Comparison of ENCODE assay signal across 1 cellular context in the genomic region with DNA sequence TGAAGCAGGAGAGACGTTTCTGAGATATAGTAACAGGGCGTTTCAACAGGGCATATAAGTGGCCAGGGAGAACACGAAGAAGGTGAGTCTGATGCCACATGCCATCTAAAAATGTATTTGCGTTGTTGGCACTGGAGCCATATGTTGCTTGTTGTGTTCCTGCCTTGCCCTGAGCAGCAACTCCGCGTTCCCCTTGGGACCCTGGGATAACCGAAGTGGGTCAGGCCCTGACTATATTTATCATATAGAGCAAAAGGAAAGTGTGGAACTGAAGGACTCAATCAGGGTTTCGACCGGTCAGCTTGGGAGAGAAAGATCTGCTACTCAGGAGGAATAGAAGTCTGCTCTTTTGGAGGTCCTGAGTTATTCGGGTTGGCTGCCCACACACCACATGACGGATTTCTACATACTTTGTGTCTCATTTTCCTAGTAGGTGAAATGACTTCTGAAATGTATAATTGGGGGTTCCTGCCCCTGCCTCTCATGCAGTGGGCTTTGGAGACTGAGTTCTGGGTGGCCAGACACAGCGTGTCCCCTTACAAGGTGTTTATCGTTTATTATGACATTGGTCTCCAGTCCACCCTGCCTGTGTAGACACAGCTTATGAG.
TF ChIP-seq lines count a peak whose summit lies in the region.

No MANE protein-coding gene starts in this region.

TF ChIP-seq in A549, 52 proteins besides CTCF, POLR2A, EP300 and RAD21 (continued from another document):
- TF ChIP-seq, protein P1, sequence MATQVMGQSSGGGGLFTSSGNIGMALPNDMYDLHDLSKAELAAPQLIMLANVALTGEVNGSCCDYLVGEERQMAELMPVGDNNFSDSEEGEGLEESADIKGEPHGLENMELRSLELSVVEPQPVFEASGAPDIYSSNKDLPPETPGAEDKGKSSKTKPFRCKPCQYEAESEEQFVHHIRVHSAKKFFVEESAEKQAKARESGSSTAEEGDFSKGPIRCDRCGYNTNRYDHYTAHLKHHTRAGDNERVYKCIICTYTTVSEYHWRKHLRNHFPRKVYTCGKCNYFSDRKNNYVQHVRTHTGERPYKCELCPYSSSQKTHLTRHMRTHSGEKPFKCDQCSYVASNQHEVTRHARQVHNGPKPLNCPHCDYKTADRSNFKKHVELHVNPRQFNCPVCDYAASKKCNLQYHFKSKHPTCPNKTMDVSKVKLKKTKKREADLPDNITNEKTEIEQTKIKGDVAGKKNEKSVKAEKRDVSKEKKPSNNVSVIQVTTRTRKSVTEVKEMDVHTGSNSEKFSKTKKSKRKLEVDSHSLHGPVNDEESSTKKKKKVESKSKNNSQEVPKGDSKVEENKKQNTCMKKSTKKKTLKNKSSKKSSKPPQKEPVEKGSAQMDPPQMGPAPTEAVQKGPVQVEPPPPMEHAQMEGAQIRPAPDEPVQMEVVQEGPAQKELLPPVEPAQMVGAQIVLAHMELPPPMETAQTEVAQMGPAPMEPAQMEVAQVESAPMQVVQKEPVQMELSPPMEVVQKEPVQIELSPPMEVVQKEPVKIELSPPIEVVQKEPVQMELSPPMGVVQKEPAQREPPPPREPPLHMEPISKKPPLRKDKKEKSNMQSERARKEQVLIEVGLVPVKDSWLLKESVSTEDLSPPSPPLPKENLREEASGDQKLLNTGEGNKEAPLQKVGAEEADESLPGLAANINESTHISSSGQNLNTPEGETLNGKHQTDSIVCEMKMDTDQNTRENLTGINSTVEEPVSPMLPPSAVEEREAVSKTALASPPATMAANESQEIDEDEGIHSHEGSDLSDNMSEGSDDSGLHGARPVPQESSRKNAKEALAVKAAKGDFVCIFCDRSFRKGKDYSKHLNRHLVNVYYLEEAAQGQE (IDR thresholded peaks at IDR 0.05), result no peak
- no peak for TF ChIP-seq BHLHE40 (IDR thresholded peaks at IDR 0.05; ENCODE audit: low read depth, low read length)
